ENCODE assay signal across 19 cellular contexts in the genomic region with DNA sequence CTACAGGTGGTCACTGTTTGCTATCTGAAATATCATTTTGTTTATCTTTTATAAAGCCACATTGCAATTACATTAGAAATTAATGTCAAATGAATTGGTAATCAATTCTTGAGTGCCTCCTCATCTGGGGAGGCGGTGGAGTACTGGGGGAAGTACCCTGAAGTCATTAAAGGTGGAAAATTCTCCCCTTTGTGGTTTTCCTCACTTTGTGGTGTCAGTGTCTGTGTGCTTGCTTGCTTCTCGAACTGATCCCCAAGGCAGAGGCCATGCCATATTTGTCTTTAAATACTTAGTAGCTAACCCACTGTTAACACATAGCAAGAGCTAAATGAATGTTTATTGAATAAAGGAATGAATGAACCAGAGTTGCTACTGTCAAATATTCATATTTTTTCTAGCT. TPM values are rescaled to one million over a fixed set of nuclear protein-coding genes. Genes with fewer than 3 reads are reported as not detected.
"Had no signal": no experiment of that assay in that cellular context is flagged by ENCODE, and none has a peak within 500 bp of the region (broad histone marks: within the 10 kb centered on the region; RNA-seq: fewer than 3 reads in every experiment).

No MANE protein-coding gene starts in this region.

- H3K36me3 ChIP-seq: heart right ventricle, upper lobe of left lung had no signal

- H3K4me2 ChIP-seq: SK-N-SH had no signal

- H3K4me3 Mint-ChIP-seq: activated T-helper 1 cell treated with anti-CD3 and anti-CD28 coated beads, Interleukin-12 subunit alpha, Interleukin-12 subunit beta, Interleukin-2, Interleukin-4 antibody, amounts not matched to agents 30 ng/mL and 10 ng/mL and 1 ng/mL, durations not matched to agents 14 hours and 24 hours and 36 hours; memory B cell; natural killer cell treated with Interleukin-12 subunit alpha and Interleukin-12 subunit beta and Interleukin-15 and Interleukin-18, amount 100 ng/mL, for 72 hours had no signal

- H3K27ac ChIP-seq: coronary artery, heart right ventricle, upper lobe of left lung had no signal

- H3K4me1 ChIP-seq: heart right ventricle, upper lobe of left lung had no signal

- H3K27me3 Mint-ChIP-seq: memory B cell had no signal

- H3K36me3 Mint-ChIP-seq: natural killer cell treated with Interleukin-12 subunit alpha and Interleukin-12 subunit beta and Interleukin-15 and Interleukin-18, amount 100 ng/mL, for 72 hours had no signal

- H3K9me3 Mint-ChIP-seq: activated T-helper 1 cell treated with anti-CD3 and anti-CD28 coated beads, Interleukin-12 subunit alpha, Interleukin-12 subunit beta, Interleukin-2, Interleukin-4 antibody, amounts not matched to agents 30 ng/mL and 10 ng/mL and 1 ng/mL, durations not matched to agents 14 hours and 24 hours and 36 hours; memory B cell; natural killer cell treated with Interleukin-12 subunit alpha and Interleukin-12 subunit beta and Interleukin-15 and Interleukin-18, amount 100 ng/mL, for 72 hours had no signal

- H3K27me3 ChIP-seq: upper lobe of left lung had no signal

- ATAC-seq: heart right ventricle; left cardiac atrium; natural killer cell treated with Interleukin-12 subunit alpha and Interleukin-12 subunit beta and Interleukin-15 and Interleukin-18, amount 100 ng/mL, for 72 hours had no signal

- H3K9me3 ChIP-seq: heart right ventricle, SK-N-SH, upper lobe of left lung had no signal

- H3K4me3 ChIP-seq: coronary artery, heart right ventricle, upper lobe of left lung had no signal

- DNase-seq: activated CD4-positive, alpha-beta T cell treated with anti-CD3 and anti-CD28 coated beads, Interleukin-2, amount 50 U/mL, for 4 hours; activated gamma-delta T cell treated with Interleukin-2 at 50 U/mL for 16 hours; cerebellar nuclear complex; heart right ventricle; islet precursor cell; left cardiac atrium; retina; SK-N-SH; T-helper 2 cell; upper lobe of left lung had no signal

- H3K9ac ChIP-seq: SK-N-SH had no signal

- H3K27ac Mint-ChIP-seq: activated T-helper 1 cell treated with anti-CD3 and anti-CD28 coated beads, Interleukin-12 subunit alpha, Interleukin-12 subunit beta, Interleukin-2, Interleukin-4 antibody, amounts not matched to agents 30 ng/mL and 10 ng/mL and 1 ng/mL, durations not matched to agents 14 hours and 24 hours and 36 hours; memory B cell; natural killer cell treated with Interleukin-12 subunit alpha and Interleukin-12 subunit beta and Interleukin-15 and Interleukin-18, amount 100 ng/mL, for 72 hours; progenitor cell of endocrine pancreas had no signal

RNA-seq across cellular contexts. Expression of a gene that starts 40.5 kb away (rescaled TPM):
- total RNA-seq: activated T-helper 1 cell treated with anti-CD3 and anti-CD28 coated beads, Interleukin-12 subunit alpha, Interleukin-12 subunit beta, Interleukin-2, Interleukin-4 antibody, amounts not matched to agents 30 ng/mL and 10 ng/mL and 1 ng/mL, durations not matched to agents 14 hours and 24 hours and 36 hours; fibroblast of villous mesenchyme; heart right ventricle; left cardiac atrium; natural killer cell treated with Interleukin-12 subunit alpha and Interleukin-12 subunit beta and Interleukin-15 and Interleukin-18, amount 100 ng/mL, for 72 hours; osteocyte; subcutaneous adipose tissue had no signal
- polyA plus RNA-seq: heart right ventricle, liver, SK-N-SH had no signal
